21 cellular contexts compared by ENCODE assay signal in the genomic region with DNA sequence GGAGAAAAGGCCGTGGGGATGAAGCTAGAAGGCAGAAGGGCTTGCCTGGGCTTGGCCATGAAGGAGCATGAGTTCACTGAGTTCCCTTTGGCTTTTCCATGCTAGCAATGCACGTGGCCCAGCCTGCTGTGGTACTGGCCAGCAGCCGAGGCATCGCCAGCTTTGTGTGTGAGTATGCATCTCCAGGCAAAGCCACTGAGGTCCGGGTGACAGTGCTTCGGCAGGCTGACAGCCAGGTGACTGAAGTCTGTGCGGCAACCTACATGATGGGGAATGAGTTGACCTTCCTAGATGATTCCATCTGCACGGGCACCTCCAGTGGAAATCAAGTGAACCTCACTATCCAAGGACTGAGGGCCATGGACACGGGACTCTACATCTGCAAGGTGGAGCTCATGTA. TPM values are rescaled to one million over a fixed set of nuclear protein-coding genes. Genes with fewer than 3 reads are reported as not detected.
A peak's percentile ranks its signal among the peaks of the same experiment; 100 is the strongest.
DNase-seq lines count a peak whose midpoint lies in the region; ATAC-seq and TF ChIP-seq lines count a peak whose summit lies in the region.
"Had no signal": no experiment of that assay in that cellular context is flagged by ENCODE, and none has a peak within 500 bp of the region (broad histone marks: within the 10 kb centered on the region; RNA-seq: fewer than 3 reads in every experiment).

No MANE protein-coding gene starts in this region.

- no peak for ATAC-seq in naive thymus-derived CD4-positive, alpha-beta T cell
- no peak for ATAC-seq in HG03354 (IDR thresholded peaks at IDR 0.05; ENCODE audit: poor library complexity, severe bottlenecking, unreplicated experiment)
- ATAC-seq: A549 had no signal

- H3K4me2 ChIP-seq in KMS-11 = peak overlapping the region; percentile 89
- H3K4me2 ChIP-seq: A549 had no signal

- H3K27me3 ChIP-seq in KMS-11 (ENCODE audit: insufficient read depth, low read depth) (no peaks in the 10 kb centered on the region), tibial nerve (no peaks in the 10 kb centered on the region)
- H3K27me3 ChIP-seq in naive thymus-derived CD4-positive, alpha-beta T cell (ENCODE audit: control insufficient read depth in 2 of 2, insufficient read depth in 2 of 2, low read length in 2 of 2) = no peaks in the 10 kb centered on the region
- H3K27me3 ChIP-seq: ascending aorta, testis had no signal

- H3K9me3 ChIP-seq in naive thymus-derived CD4-positive, alpha-beta T cell (ENCODE audit: control insufficient read depth in 2 of 3, low read length in 3 of 3) = no peaks in the 10 kb centered on the region
- no peaks in the 10 kb centered on the region for H3K9me3 ChIP-seq in tibial nerve
- H3K9me3 ChIP-seq: A549, ascending aorta, left ventricle myocardium inferior, testis had no signal

- H3K36me3 ChIP-seq in KMS-11 (ENCODE audit: insufficient read depth) (no peaks in the 10 kb centered on the region), tibial nerve (no peaks in the 10 kb centered on the region)
- peaks cover 0 to 4% (median 0%) of the 10 kb centered on the region in 3 experiments for H3K36me3 ChIP-seq in naive thymus-derived CD4-positive, alpha-beta T cell (ENCODE audit: control insufficient read depth in 2 of 3, insufficient read depth in 3 of 3, low read length in 3 of 3)
- H3K36me3 ChIP-seq: ascending aorta, left ventricle myocardium inferior had no signal

- CTCF ChIA-PET in naive thymus-derived CD4-positive, alpha-beta T cell (lab: Charles Lee) = interaction anchor here (0.6 to 1.6 kb wide), 4 partner anchors 9 to 40 kb away, joined by 3 to 7 read pairs (median 4); no protein-coding TSS in a partner anchor

- DNase-seq in activated CD4-positive, alpha-beta T cell treated with anti-CD3 and anti-CD28 coated beads for 48 hours = peak; percentile 52
- no peak for DNase-seq in activated CD4-positive, alpha-beta T cell treated with anti-CD3 and anti-CD28 coated beads, Interleukin-2, amount 50 U/mL, for 4 hours
- DNase-seq in activated naive CD4-positive, alpha-beta T cell treated with Interleukin-2 at 50 U/mL for 16 hours = peak; percentile 29
- DNase-seq in naive thymus-derived CD4-positive, alpha-beta T cell = no peak
- DNase-seq in HFFc6 (no peak), tibial nerve (ENCODE audit: low spot score in 2 of 2) (no peak)
- DNase-seq: C1 segment of cervical spinal cord, left ventricle myocardium inferior, NCI-H1105, NCI-H2171, NCI-H748 treated with DMSO at 0.1 percent for 48 hours, testis had no signal

- H3K9me3 Mint-ChIP-seq in naive thymus-derived CD4-positive, alpha-beta T cell = peaks cover 0 to 9% (median 0%) of the 10 kb centered on the region in 11 donors
- no peaks in the 10 kb centered on the region for H3K9me3 Mint-ChIP-seq in HFFc6

- intact Hi-C loops in naive thymus-derived CD4-positive, alpha-beta T cell (cut with micrococcal nuclease) = loop anchor here (1.0 to 5.0 kb wide), 4 partner anchors 9 to 633 kb away; a partner anchor contains a TSS

- POLR2A ChIA-PET in naive thymus-derived CD4-positive, alpha-beta T cell (lab: Charles Lee) = interaction anchor here (0.8 to 8.5 kb wide), 8 partner anchors 10 to 418 kb away, joined by 3 to 79 read pairs (median 4); a partner anchor contains a TSS

- peaks cover 48 to 98% (median 89%) of the 10 kb centered on the region in 7 donors for H3K4me1 Mint-ChIP-seq in naive thymus-derived CD4-positive, alpha-beta T cell
- H3K4me1 Mint-ChIP-seq in HFFc6 (ENCODE audit: low read depth) = no peaks in the 10 kb centered on the region

- H3K9ac ChIP-seq in KMS-11 = peak overlapping the region; percentile 47; the same call in 1 of the 2 replicates

- peaks cover 13 to 65% (median 26%) of the 10 kb centered on the region in 5 donors for H3K36me3 Mint-ChIP-seq in naive thymus-derived CD4-positive, alpha-beta T cell
- H3K36me3 Mint-ChIP-seq in HFFc6 (ENCODE audit: low read depth) = no peaks in the 10 kb centered on the region

- no peaks in the 10 kb centered on the region for H4K20me1 ChIP-seq in KMS-11 (ENCODE audit: insufficient read depth)

- H3K4me3 Mint-ChIP-seq in naive thymus-derived CD4-positive, alpha-beta T cell = peak overlapping the region; percentile 77 to 96 (median 82)
- no peak overlapping the region for H3K4me3 Mint-ChIP-seq in HFFc6

- H3K27me3 Mint-ChIP-seq in naive thymus-derived CD4-positive, alpha-beta T cell = no peaks in the 10 kb centered on the region
- H3K27me3 Mint-ChIP-seq in HFFc6 (ENCODE audit: insufficient read depth) = peaks cover 28% of the 10 kb centered on the region

- no peak for TF ChIP-seq POLR2A in tibial nerve (IDR thresholded peaks at IDR 0.05)

- H3K4me1 ChIP-seq in KMS-11 (ENCODE audit: low read depth, poor library complexity, severe bottlenecking) (peaks cover 91% of the 10 kb centered on the region), tibial nerve (no peaks in the 10 kb centered on the region)
- H3K4me1 ChIP-seq in naive thymus-derived CD4-positive, alpha-beta T cell (ENCODE audit: control insufficient read depth in 2 of 2, insufficient read depth in 2 of 2, low read length in 2 of 2) = peaks cover 57 to 64% of the 10 kb centered on the region in 2 donors
- H3K4me1 ChIP-seq: A549, ascending aorta, left ventricle myocardium inferior, testis had no signal

- H3K4me3 ChIP-seq in KMS-11 (IDR thresholded peaks at IDR 0.05; ENCODE audit: insufficient read depth, low read depth, low read length) = no peak overlapping the region
- H3K4me3 ChIP-seq in naive thymus-derived CD4-positive, alpha-beta T cell (ENCODE audit: low read length) = peak overlapping the region; percentile 52
- no peak overlapping the region for H3K4me3 ChIP-seq in tibial nerve
- H3K4me3 ChIP-seq: A549, ascending aorta, left ventricle myocardium inferior, testis had no signal

- H3K27ac ChIP-seq in KMS-11 (peak overlapping the region; percentile 90), tibial nerve (peak overlapping the region in 2 of 4 donors; percentile 22 to 32)
- H3K27ac ChIP-seq in naive thymus-derived CD4-positive, alpha-beta T cell (ENCODE audit: low read depth, low read length) = peak overlapping the region; percentile 79
- H3K27ac ChIP-seq: A549, ascending aorta, left ventricle myocardium inferior, testis had no signal

- no peak overlapping the region; the same call in 1 of the 2 replicates for H2AFZ ChIP-seq in KMS-11 (ENCODE audit: low read depth)

- no peak for TF ChIP-seq CTCF in KMS-11 (conservative IDR thresholded peaks at IDR 0.05; ENCODE audit: low read depth, low read length)
- TF ChIP-seq CTCF in HFFc6 (IDR thresholded peaks at IDR 0.05) = no peak
- TF ChIP-seq CTCF in tibial nerve (IDR thresholded peaks at IDR 0.05) = no peak

- peak overlapping the region; percentile 80 to 99 (median 95) for H3K27ac Mint-ChIP-seq in naive thymus-derived CD4-positive, alpha-beta T cell
- H3K27ac Mint-ChIP-seq in HFFc6 = no peak overlapping the region

- H3K79me2 ChIP-seq in KMS-11 (ENCODE audit: insufficient read depth, low read depth) = no peaks in the 10 kb centered on the region

- TF ChIP-seq EP300 in tibial nerve (IDR thresholded peaks at IDR 0.05) = no peak

- 87 to 88% methylated on average over 9 of the region's 9 CpGs for WGBS in tibial nerve, 2 donors

RNA-seq across cellular contexts. Expression of a gene that starts 2.9 kb away (rescaled TPM):
- 10 to 100 TPM; 10.1 to 36.7 (median 20.6) TPM for total RNA-seq in naive thymus-derived CD4-positive, alpha-beta T cell
- 1 to 10 TPM; 1.9 to 2.5 TPM for polyA plus RNA-seq in naive thymus-derived CD4-positive, alpha-beta T cell
- not detected for total RNA-seq in HFFc6 (2021; fragmentation: NEBNext Ultra II Directional; extraction: Animal tissue kit (Norgen Biotek cat#: 25700))
- not detected for total RNA-seq in tibial nerve
- total RNA-seq: ascending aorta, cerebellum, fibroblast of lung, HT1080, LHCN-M2, renal cortical epithelial cell had no signal
- polyA plus RNA-seq: A549, fibroblast of lung had no signal

Comparison
In these comparisons a context has a peak if more than half of its experiments do, and no peak if none do; other contexts are left out.
1. DNase-seq: peak in activated CD4-positive, alpha-beta T cell treated with anti-CD3 and anti-CD28 coated beads for 48 hours (single experiment) and activated naive CD4-positive, alpha-beta T cell treated with Interleukin-2 at 50 U/mL for 16 hours (single experiment); none in activated CD4-positive, alpha-beta T cell treated with anti-CD3 and anti-CD28 coated beads, Interleukin-2, amount 50 U/mL, for 4 hours (0 of 2), naive thymus-derived CD4-positive, alpha-beta T cell (0 of 9), HFFc6 (single experiment) and tibial nerve (0 of 2).
2. RNA of a gene that starts 2.9 kb away (total RNA-seq): 10.1 to 36.7 TPM in naive thymus-derived CD4-positive, alpha-beta T cell; not detected in HFFc6 and not detected in tibial nerve; every median in the first group is over 10 times any median in the second.